1 cellular context compared by ENCODE assay signal in genomic region chr9:134128727-134129679, GRCh38.
TF ChIP-seq lines count a peak whose summit lies in the region.

No MANE protein-coding gene starts in this region.

TF ChIP-seq in endothelial cell of umbilical vein, 7 proteins besides CTCF, POLR2A, EP300 and RAD21:
- TF ChIP-seq MYC (IDR thresholded peaks at IDR 0.05; ENCODE audit: low read depth, low read length) = no peak
- no peak for TF ChIP-seq MAX (IDR thresholded peaks at IDR 0.05; ENCODE audit: insufficient read depth, insufficient read length)
- TF ChIP-seq FOS (IDR thresholded peaks at IDR 0.05; ENCODE audit: borderline replicate concordance, insufficient read depth, low read length) = no peak
